31 cellular contexts compared by ENCODE assay signal in genomic region chr2:235935773-235936172, GRCh38.
"Had no signal": no experiment of that assay in that cellular context is flagged by ENCODE, and none has a peak within 500 bp of the region (broad histone marks: within the 10 kb centered on the region; RNA-seq: fewer than 3 reads in every experiment).

No MANE protein-coding gene starts in this region.

- H3K27me3 ChIP-seq: adrenal gland, ascending aorta, cardiac muscle cell, esophagus muscularis mucosa, foreskin keratinocyte, heart left ventricle, pancreas, thyroid gland, upper lobe of left lung, vagina had no signal

- H3K4me1 Mint-ChIP-seq: activated CD4-positive, alpha-beta T cell treated with anti-CD3 and anti-CD28 coated beads, Interleukin-2, amount 10 ng/mL, durations not matched to agents 7 days and 5 days; activated naive CD8-positive, alpha-beta T cell treated with anti-CD3 and anti-CD28 coated beads for 36 hours; stimulated activated memory B cell treated with anti-CD40 and anti-IgM and Interleukin-4, amounts not matched to agents 10 μg/mL and 1 μg/mL and 100 μg/mL, for 72 hours; stimulated activated naive CD8-positive, alpha-beta T cell treated with anti-CD3 and anti-CD28 coated beads, Interleukin-15, amount 100 ng/mL, for 72 hours had no signal

- H3K9me3 ChIP-seq: adrenal gland, ascending aorta, lower lobe of right lung, mucosa of descending colon, pancreas, prostate gland, thyroid gland, vagina had no signal

- H3K36me3 Mint-ChIP-seq: activated naive CD8-positive, alpha-beta T cell treated with anti-CD3 and anti-CD28 coated beads for 36 hours; stimulated activated memory B cell treated with anti-CD40 and anti-IgM and Interleukin-4, amounts not matched to agents 10 μg/mL and 1 μg/mL and 100 μg/mL, for 72 hours had no signal

- H3K36me3 ChIP-seq: adrenal gland, cardiac muscle cell, prostate gland, thyroid gland had no signal

- H3K27me3 Mint-ChIP-seq: activated CD4-positive, alpha-beta T cell treated with anti-CD3 and anti-CD28 coated beads, Interleukin-2, amount 10 ng/mL, durations not matched to agents 7 days and 5 days; natural killer cell treated with Interleukin-12 subunit alpha and Interleukin-12 subunit beta and Interleukin-15 and Interleukin-18, amount 100 ng/mL, for 72 hours had no signal

- H3K27ac Mint-ChIP-seq: activated CD4-positive, alpha-beta T cell treated with anti-CD3 and anti-CD28 coated beads, Interleukin-2, amount 10 ng/mL, durations not matched to agents 7 days and 5 days; activated CD8-positive, alpha-beta T cell treated with anti-CD3 and anti-CD28 coated beads, Interleukin-2, amount 10 ng/mL, durations not matched to agents 7 days and 5 days; activated naive CD4-positive, alpha-beta T cell treated with anti-CD3 and anti-CD28 coated beads for 36 hours; activated naive CD8-positive, alpha-beta T cell treated with anti-CD3 and anti-CD28 coated beads for 36 hours; immature natural killer cell; natural killer cell treated with Interleukin-12 subunit alpha and Interleukin-12 subunit beta and Interleukin-15 and Interleukin-18, amount 100 ng/mL, for 72 hours; stimulated activated memory B cell treated with anti-CD40 and anti-IgM and Interleukin-4, amounts not matched to agents 10 μg/mL and 1 μg/mL and 100 μg/mL, for 72 hours; stimulated activated naive CD8-positive, alpha-beta T cell treated with anti-CD3 and anti-CD28 coated beads, Interleukin-15, amount 100 ng/mL, for 72 hours had no signal

- H3K4me3 Mint-ChIP-seq: activated CD4-positive, alpha-beta T cell treated with anti-CD3 and anti-CD28 coated beads, Interleukin-2, amount 10 ng/mL, durations not matched to agents 7 days and 5 days; activated CD8-positive, alpha-beta T cell treated with anti-CD3 and anti-CD28 coated beads, Interleukin-2, amount 10 ng/mL, durations not matched to agents 7 days and 5 days; activated naive CD4-positive, alpha-beta T cell treated with anti-CD3 and anti-CD28 coated beads for 36 hours; activated naive CD8-positive, alpha-beta T cell treated with anti-CD3 and anti-CD28 coated beads for 36 hours; immature natural killer cell; natural killer cell treated with Interleukin-12 subunit alpha and Interleukin-12 subunit beta and Interleukin-15 and Interleukin-18, amount 100 ng/mL, for 72 hours; stimulated activated memory B cell treated with anti-CD40 and anti-IgM and Interleukin-4, amounts not matched to agents 10 μg/mL and 1 μg/mL and 100 μg/mL, for 72 hours; stimulated activated naive CD8-positive, alpha-beta T cell treated with anti-CD3 and anti-CD28 coated beads, Interleukin-15, amount 100 ng/mL, for 72 hours had no signal

- H3K4me1 ChIP-seq: adrenal gland, ascending aorta, foreskin keratinocyte, lower lobe of right lung, pancreas, prostate gland, thyroid gland, vagina had no signal

- DNase-seq: activated CD4-positive, alpha-beta T cell treated with anti-CD3 and anti-CD28 coated beads for 1 hour; activated CD4-positive, alpha-beta T cell treated with anti-CD3 and anti-CD28 coated beads, Interleukin-2, amount 10 ng/mL, durations not matched to agents 7 days and 5 days; activated CD8-positive, alpha-beta T cell treated with anti-CD3 and anti-CD28 coated beads, Interleukin-2, amount 10 ng/mL, durations not matched to agents 7 days and 5 days; activated effector memory CD4-positive, alpha-beta T cell treated with anti-CD3 and anti-CD28 coated beads, Interleukin-2, amount 50 U/mL, for 16 hours; activated naive CD8-positive, alpha-beta T cell treated with anti-CD3 and anti-CD28 coated beads for 36 hours; cortex of kidney; foreskin keratinocyte; heart left ventricle; hypothalamus; immature natural killer cell; lower lobe of right lung; mucosa of descending colon; nucleus accumbens; retina; stimulated activated CD4-positive, alpha-beta T cell treated with anti-CD3 and anti-CD28 coated beads, Interleukin-1b, Interleukin-23, amount 100 ng/mL, for 48 hours; stimulated activated CD4-positive, alpha-beta T cell treated with anti-CD3 and anti-CD28 coated beads, Interleukin-4, amount 100 ng/mL, for 4 hours; stimulated activated naive CD8-positive, alpha-beta T cell treated with anti-CD3 and anti-CD28 coated beads, Interleukin-15, amount 100 ng/mL, for 72 hours; T-helper 2 cell; thyroid gland; upper lobe of left lung had no signal

- H3K9me3 Mint-ChIP-seq: natural killer cell treated with Interleukin-12 subunit alpha and Interleukin-12 subunit beta and Interleukin-15 and Interleukin-18, amount 100 ng/mL, for 72 hours had no signal

- ATAC-seq: activated CD8-positive, alpha-beta T cell treated with anti-CD3 and anti-CD28 coated beads, Interleukin-2, amount 10 ng/mL, durations not matched to agents 7 days and 5 days; foreskin keratinocyte; heart left ventricle; lower lobe of right lung; mucosa of descending colon; natural killer cell treated with Interleukin-12 subunit alpha and Interleukin-12 subunit beta and Interleukin-15 and Interleukin-18, amount 100 ng/mL, for 72 hours; pancreas; stimulated activated memory B cell treated with anti-CD40 and anti-IgM and Interleukin-4, amounts not matched to agents 10 μg/mL and 1 μg/mL and 100 μg/mL, for 72 hours; stimulated activated naive CD8-positive, alpha-beta T cell treated with anti-CD3 and anti-CD28 coated beads, Interleukin-15, amount 100 ng/mL, for 72 hours had no signal

- H3K27ac ChIP-seq: adrenal gland, ascending aorta, cardiac muscle cell, esophagus muscularis mucosa, foreskin keratinocyte, heart left ventricle, lower lobe of right lung, pancreas, prostate gland, thyroid gland, upper lobe of left lung, vagina had no signal

- H3K4me3 ChIP-seq: adrenal gland, ascending aorta, cardiac muscle cell, esophagus muscularis mucosa, heart left ventricle, lower lobe of right lung, mucosa of descending colon, pancreas, prostate gland, smooth muscle cell, thyroid gland, upper lobe of left lung, vagina had no signal

- H3K4me2 ChIP-seq: smooth muscle cell had no signal
